8 cellular contexts compared by ENCODE assay signal in the genomic region with DNA sequence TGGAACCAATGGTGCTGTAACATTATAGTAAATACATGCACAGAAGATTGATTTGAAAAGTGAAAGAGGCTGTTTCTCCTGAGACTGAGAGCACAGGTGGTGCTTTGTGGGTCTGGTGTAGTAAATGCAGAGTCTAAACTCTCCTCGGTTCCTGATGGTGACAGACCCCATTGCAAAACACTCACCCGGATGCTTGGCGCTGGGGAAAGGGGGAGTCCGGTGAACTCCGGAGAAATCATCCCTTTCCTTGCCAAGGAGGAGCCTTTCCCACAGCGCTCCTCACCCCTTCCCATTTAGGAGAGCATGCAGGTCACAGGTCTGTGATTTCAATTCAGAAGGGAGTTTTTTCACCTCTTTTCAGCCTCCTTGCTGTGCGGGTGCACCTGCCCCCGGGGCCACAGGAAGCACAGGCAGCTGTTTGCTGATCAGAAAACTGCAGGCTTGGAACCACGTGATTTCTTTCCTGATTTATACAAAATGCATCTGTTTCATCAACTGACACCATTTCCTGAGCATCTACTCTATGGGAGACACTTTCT.
A peak's percentile ranks its signal among the peaks of the same experiment; 100 is the strongest.
DNase-seq lines count a peak whose midpoint lies in the region; ATAC-seq and TF ChIP-seq lines count a peak whose summit lies in the region.

No MANE protein-coding gene starts in this region.

- no peaks in the 10 kb centered on the region for H3K36me3 ChIP-seq in BLaER1 treated with 17β-estradiol and CSF1 and Interleukin-3, amounts not matched to agents 10 nM and 100 nM
- H3K36me3 ChIP-seq in mesenchymal stem cell (ENCODE audit: control insufficient read depth in 1 of 2, insufficient read depth in 2 of 2, low read depth in 1 of 2, low read length in 2 of 2) = peaks cover 0 to 7% of the 10 kb centered on the region in 2 experiments

- no peaks in the 10 kb centered on the region for H3K9me3 Mint-ChIP-seq in activated T-helper 17 cell treated with anti-CD3 and anti-CD28 coated beads, Interleukin-2, amount 50 U/mL, for 72 hours
- H3K9me3 Mint-ChIP-seq in chondrocyte (ENCODE audit: low read depth) = no peaks in the 10 kb centered on the region

- no peak overlapping the region for H2BK15ac ChIP-seq in mesenchymal stem cell (ENCODE audit: low read depth, poor library complexity, severe bottlenecking)

- peak overlapping the region in 7 of 11 experiments; percentile 6 to 84 (median 70); a peak in 12 of 22 replicates for H3K9ac ChIP-seq in BLaER1 treated with 17β-estradiol and CSF1 and Interleukin-3, amounts not matched to agents 10 nM and 100 nM
- H3K9ac ChIP-seq in mesenchymal stem cell (ENCODE audit: low read length) = no peak overlapping the region

- no peak overlapping the region for H3K14ac ChIP-seq in mesenchymal stem cell (ENCODE audit: low read length in 2 of 2)

- no peak overlapping the region for H4K8ac ChIP-seq in mesenchymal stem cell (ENCODE audit: low read length)

- peaks cover 15% of the 10 kb centered on the region for H3K4me1 Mint-ChIP-seq in activated T-helper 17 cell treated with anti-CD3 and anti-CD28 coated beads, Interleukin-2, amount 50 U/mL, for 72 hours
- H3K4me1 Mint-ChIP-seq in chondrocyte (ENCODE audit: low read depth) = peaks cover 8% of the 10 kb centered on the region

- no peak overlapping the region for H2BK12ac ChIP-seq in mesenchymal stem cell (ENCODE audit: low read length in 2 of 2)

- H3K23ac ChIP-seq in mesenchymal stem cell (ENCODE audit: low read length in 2 of 2) = no peak overlapping the region

- peak overlapping the region; percentile 92 for H3K27ac Mint-ChIP-seq in activated T-helper 17 cell treated with anti-CD3 and anti-CD28 coated beads, Interleukin-2, amount 50 U/mL, for 72 hours
- no peak overlapping the region for H3K27ac Mint-ChIP-seq in chondrocyte (ENCODE audit: unreplicated experiment)

- H3K79me1 ChIP-seq in mesenchymal stem cell (replicated peaks; ENCODE audit: low read length, poor library complexity, severe bottlenecking) = no peaks in the 10 kb centered on the region

- H3K4ac ChIP-seq in mesenchymal stem cell (ENCODE audit: low read depth in 1 of 2, low read length in 2 of 2) = no peak overlapping the region

- H3K4me2 ChIP-seq in BLaER1 treated with 17β-estradiol and CSF1 and Interleukin-3, amounts not matched to agents 10 nM and 100 nM = peak overlapping the region; percentile 34 to 96 (median 87)
- H3K4me2 ChIP-seq in mesenchymal stem cell (ENCODE audit: low read length, poor library complexity, severe bottlenecking) = no peak overlapping the region

- H4K91ac ChIP-seq in mesenchymal stem cell (ENCODE audit: low read length) = no peak overlapping the region

- no peak overlapping the region for H2BK5ac ChIP-seq in mesenchymal stem cell (ENCODE audit: low read depth, low read length, poor library complexity, severe bottlenecking)

- peak overlapping the region in 8 of 11 experiments; percentile 37 to 92 (median 72); a peak in 15 of 22 replicates for H3K27ac ChIP-seq in BLaER1 treated with 17β-estradiol and CSF1 and Interleukin-3, amounts not matched to agents 10 nM and 100 nM
- no peak overlapping the region for H3K27ac ChIP-seq in mesenchymal stem cell (ENCODE audit: low read length, poor library complexity, severe bottlenecking)

- H2AFZ ChIP-seq in mesenchymal stem cell (ENCODE audit: low read depth, low read length) = no peak overlapping the region

- H3K4me3 ChIP-seq in BLaER1 treated with 17β-estradiol and CSF1 and Interleukin-3, amounts not matched to agents 10 nM and 100 nM = peak overlapping the region in 7 of 10 experiments; percentile 39 to 51 (median 47); a peak in 14 of 20 replicates
- H3K4me3 ChIP-seq in mesenchymal stem cell (ENCODE audit: insufficient read depth in 1 of 2, low read depth in 1 of 2, low read length in 2 of 2) = no peak overlapping the region

- no peaks in the 10 kb centered on the region for H3K27me3 Mint-ChIP-seq in activated T-helper 17 cell treated with anti-CD3 and anti-CD28 coated beads, Interleukin-2, amount 50 U/mL, for 72 hours
- H3K27me3 Mint-ChIP-seq in chondrocyte (ENCODE audit: low read depth) = no peaks in the 10 kb centered on the region

- no peak for TF ChIP-seq CTCF in chondrocyte (IDR thresholded peaks at IDR 0.05)

- peak; percentile 67 for ATAC-seq in GM19324 (IDR thresholded peaks at IDR 0.05; ENCODE audit: low FRiP score, unreplicated experiment)
- ATAC-seq in HG03196 (IDR thresholded peaks at IDR 0.05; ENCODE audit: unreplicated experiment) = peak; percentile 34
- peak; percentile 5 for ATAC-seq in activated T-helper 17 cell treated with anti-CD3 and anti-CD28 coated beads, Interleukin-2, amount 50 U/mL, for 72 hours (replicated peaks)

- H3K27me3 ChIP-seq in BLaER1 treated with 17β-estradiol and CSF1 and Interleukin-3, amounts not matched to agents 10 nM and 100 nM = peaks cover 0 to 20% (median 0%) of the 10 kb centered on the region in 11 experiments; a peak in 4 of 22 replicates
- H3K27me3 ChIP-seq in mesenchymal stem cell (ENCODE audit: control insufficient read depth in 1 of 2, insufficient read depth in 1 of 2, low read length in 2 of 2) = no peaks in the 10 kb centered on the region

- WGBS in mesenchymal stem cell = 51% methylated on average over 9 of the region's 9 CpGs

- H3K9me3 ChIP-seq in BLaER1 treated with 17β-estradiol and CSF1 and Interleukin-3, amounts not matched to agents 10 nM and 100 nM (replicated peaks in 1 of 11) = peaks cover 4 to 9% (median 7%) of the 10 kb centered on the region in 11 experiments; a peak in 17 of 22 replicates
- H3K9me3 ChIP-seq in mesenchymal stem cell (ENCODE audit: control insufficient read depth, low read length) = no peaks in the 10 kb centered on the region

- peaks cover 72% of the 10 kb centered on the region for H3K36me3 Mint-ChIP-seq in activated T-helper 17 cell treated with anti-CD3 and anti-CD28 coated beads, Interleukin-2, amount 50 U/mL, for 72 hours (ENCODE audit: low read depth)
- H3K36me3 Mint-ChIP-seq in chondrocyte (ENCODE audit: low read depth) = no peaks in the 10 kb centered on the region

- H2AK5ac ChIP-seq in mesenchymal stem cell (ENCODE audit: low read length, severe bottlenecking) = no peak overlapping the region

- DNase-seq in mesenchymal stem cell (no peak), chondrocyte (ENCODE audit: low spot score) (no peak), DMS153 treated with DMSO at 0.1 percent for 48 hours (lab: John Stamatoyannopoulos, UW; ENCODE audit: unreplicated experiment) (no peak), GM03348 (ENCODE audit: low spot score) (no peak)

- no peak overlapping the region for H3K18ac ChIP-seq in mesenchymal stem cell (ENCODE audit: low read depth in 1 of 2, low read length in 2 of 2)

- H2BK120ac ChIP-seq in mesenchymal stem cell (ENCODE audit: low read depth, low read length) = no peak overlapping the region

- peaks cover 32 to 94% (median 72%) of the 10 kb centered on the region in 10 experiments for H3K4me1 ChIP-seq in BLaER1 treated with 17β-estradiol and CSF1 and Interleukin-3, amounts not matched to agents 10 nM and 100 nM
- H3K4me1 ChIP-seq in mesenchymal stem cell (ENCODE audit: control insufficient read depth, insufficient read depth, low read depth, low read length) = peaks cover 8% of the 10 kb centered on the region

- H4K20me1 ChIP-seq in BLaER1 treated with 17β-estradiol and CSF1 and Interleukin-3, amounts not matched to agents 10 nM and 100 nM = no peaks in the 10 kb centered on the region

- peak overlapping the region; percentile 93 for H3K4me3 Mint-ChIP-seq in activated T-helper 17 cell treated with anti-CD3 and anti-CD28 coated beads, Interleukin-2, amount 50 U/mL, for 72 hours
- no peak overlapping the region for H3K4me3 Mint-ChIP-seq in chondrocyte (ENCODE audit: unreplicated experiment)

Comparison
In these comparisons a context has a peak if more than half of its experiments do, and no peak if none do; other contexts are left out.
1. H3K4me3 ChIP-seq: peak in BLaER1 treated with 17β-estradiol and CSF1 and Interleukin-3, amounts not matched to agents 10 nM and 100 nM (7 of 10); none in mesenchymal stem cell (0 of 2).
2. ATAC-seq: peak in every context shown above with its lines; median percentile 67 in GM19324; 34 in HG03196; 5 in activated T-helper 17 cell treated with anti-CD3 and anti-CD28 coated beads, Interleukin-2, amount 50 U/mL, for 72 hours.